Comparison of ENCODE assay signal across 8 cellular contexts in genomic region chr7:4830176-4830575, GRCh38. TPM values are rescaled to one million over a fixed set of nuclear protein-coding genes. Genes with fewer than 3 reads are reported as not detected.
DNase-seq lines count a peak whose midpoint lies in the region; ATAC-seq and TF ChIP-seq lines count a peak whose summit lies in the region.

No MANE protein-coding gene starts in this region.

- no peaks in the 10 kb centered on the region for H3K27me3 ChIP-seq in stomach

- H3K4me3 Mint-ChIP-seq in endothelial cell (ENCODE audit: unreplicated experiment), result no peak overlapping the region

- no peak for ATAC-seq in HG02610 (IDR thresholded peaks at IDR 0.05; ENCODE audit: unreplicated experiment)

- H3K36me3 ChIP-seq in stomach, result peaks cover 0 to 17% (median 4%) of the 10 kb centered on the region in 4 donors

- H3K27ac ChIP-seq in stomach, result no peak overlapping the region

- H3K27ac Mint-ChIP-seq in endothelial cell (ENCODE audit: unreplicated experiment), result no peak overlapping the region

- no peaks in the 10 kb centered on the region for H3K9me3 ChIP-seq in stomach

- peak; percentile 20 for DNase-seq in activated CD4-positive, CD25-positive, alpha-beta regulatory T cell treated with anti-CD3 and anti-CD28 coated beads, Interleukin-2, amount 50 U/mL, for 16 hours (ENCODE audit: low read depth, low spot score)
- no peak for DNase-seq in activated CD4-positive, CD25-positive, alpha-beta regulatory T cell treated with anti-CD3 and anti-CD28 coated beads, Interleukin-2, amount 50 U/mL, for 72 hours
- DNase-seq in NCI-H1092 treated with DMSO at 0.1 percent for 48 hours (lab: John Stamatoyannopoulos, UW), result peak; percentile 14
- DNase-seq in activated CD4-positive, alpha-beta T cell treated with anti-CD3 and anti-CD28 coated beads, Interleukin-2, amount 50 U/mL, for 4 hours, result peak; percentile 25 to 39
- DNase-seq in endothelial cell (ENCODE audit: low spot score), result peak; percentile 89
- peak; percentile 11 for DNase-seq in myocyte (ENCODE audit: low read depth)
- DNase-seq in stomach, result peak; percentile 71

- H3K9me3 Mint-ChIP-seq in endothelial cell (ENCODE audit: unreplicated experiment), result no peaks in the 10 kb centered on the region

- intact Hi-C loops in stomach (cut with DNase I; ENCODE audit: low total_unique reads), result no loop called here

- H3K4me1 ChIP-seq in stomach, result peaks cover 0 to 3% (median 0%) of the 10 kb centered on the region in 4 donors

- H3K36me3 Mint-ChIP-seq in endothelial cell (ENCODE audit: low read depth, unreplicated experiment), result no peaks in the 10 kb centered on the region

- no peak for TF ChIP-seq EP300 in stomach (IDR thresholded peaks at IDR 0.05)

- no peak overlapping the region for H3K4me3 ChIP-seq in stomach

- peaks cover 5% of the 10 kb centered on the region for H3K27me3 Mint-ChIP-seq in endothelial cell (ENCODE audit: unreplicated experiment)

- no peaks in the 10 kb centered on the region for H3K4me1 Mint-ChIP-seq in endothelial cell (ENCODE audit: unreplicated experiment)

- peak; percentile 61 for TF ChIP-seq CTCF in endothelial cell (IDR thresholded peaks at IDR 0.05; ENCODE audit: unreplicated experiment)
- TF ChIP-seq CTCF in stomach (IDR thresholded peaks at IDR 0.05), result peak in 5 of 7 experiments; percentile 56 to 79 (median 71)

- no peak for TF ChIP-seq POLR2A in stomach (IDR thresholded peaks at IDR 0.05)

- WGBS in stomach, 5 donors, result 22 to 51% (median 36%) methylated on average over 10 to 14 of the region's 14 CpGs

RNA-seq across cellular contexts. Expression of gene PAPOLB, which starts 31.7 kb away (rescaled TPM):
- 0.10 TPM for total RNA-seq in endothelial cell (ENCODE audit: unreplicated experiment)
- total RNA-seq in myocyte, result 0.05 TPM in 1 of 2 replicates, not detected in the other
- not detected for polyA plus RNA-seq in myocyte (2012)
- under 1 TPM in 1 of 5 donors, not detected in 4; 0.37 TPM for total RNA-seq in stomach
- not detected for polyA plus RNA-seq in stomach

RNA-seq across cellular contexts. Expression of gene RADIL, which starts 53.3 kb away (rescaled TPM):
- total RNA-seq in endothelial cell (ENCODE audit: unreplicated experiment) (2.4 TPM), myocyte (1.1 and 1.8 TPM in 2 replicates), stomach (10 to 100 TPM in 1 of 5 donors, 1 to 10 TPM in 3, not detected in 1; 3.0 to 21.6 (median 5.5) TPM)
- polyA plus RNA-seq in myocyte (2012), result 1.6 TPM
- 1 to 10 TPM; 1.2 to 2.4 (median 1.6) TPM for polyA plus RNA-seq in stomach

RNA-seq across cellular contexts. Expression of gene AP5Z1, which starts 54.8 kb away (rescaled TPM):
- total RNA-seq in endothelial cell (ENCODE audit: unreplicated experiment), result 88.6 TPM
- 37.2 and 41.8 TPM in 2 replicates for total RNA-seq in myocyte
- polyA plus RNA-seq in myocyte (2012), result 39.5 TPM
- 100 to 1,000 TPM in 1 of 5 donors, 10 to 100 TPM in 4; 11.6 to 140 (median 52.5) TPM for total RNA-seq in stomach
- 10 to 100 TPM; 34.7 to 43.7 (median 40.8) TPM for polyA plus RNA-seq in stomach
